ENCODE assay signal across 1 cellular context in the genomic region with DNA sequence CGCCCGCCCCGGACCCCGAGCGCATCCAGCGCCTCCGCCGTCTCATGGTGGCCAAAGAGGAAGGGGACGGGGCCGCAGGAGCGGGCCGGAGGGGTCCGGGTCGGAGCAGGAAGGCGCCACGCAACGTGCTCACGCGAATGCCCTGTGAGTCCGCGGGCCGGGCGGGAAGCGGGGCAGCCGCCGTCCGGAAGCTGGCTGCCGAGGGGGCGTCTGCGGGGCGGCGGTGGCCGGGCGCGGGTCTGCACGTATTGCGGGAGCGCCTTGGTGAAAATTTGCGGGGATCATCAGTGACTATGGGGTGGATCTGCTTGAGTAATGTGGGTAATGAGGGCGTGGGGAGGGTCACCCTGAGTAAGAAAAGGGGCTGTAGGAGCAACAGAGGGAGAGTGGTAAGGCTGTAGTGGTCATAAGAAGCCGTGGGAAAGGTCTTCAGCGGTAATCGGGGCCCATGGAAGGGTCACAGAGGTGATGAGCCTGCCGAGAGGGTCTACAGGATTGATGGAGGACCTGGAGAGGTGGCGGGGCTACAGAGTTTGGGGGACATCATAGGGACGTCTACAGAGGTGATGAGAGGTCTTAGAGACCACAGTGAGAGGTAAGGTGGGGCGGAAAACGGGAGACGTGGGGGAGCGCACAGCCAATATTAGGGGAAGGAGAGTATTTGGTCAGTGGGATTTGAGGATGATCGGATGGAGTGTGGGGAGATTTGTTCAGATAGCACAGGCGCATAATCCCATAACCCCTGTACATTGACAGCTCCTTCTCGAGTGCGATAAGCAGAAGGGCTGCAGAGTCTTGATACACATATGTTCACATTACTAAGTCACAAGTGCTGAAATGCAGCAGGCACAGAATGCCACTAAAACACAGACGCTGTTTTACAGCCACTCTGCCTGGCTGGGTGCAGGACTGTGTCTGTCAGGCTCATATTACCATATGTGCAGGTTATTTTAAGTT.
TF ChIP-seq lines count a peak whose summit lies in the region.

No MANE protein-coding gene starts in this region.

TF ChIP-seq in K562, 482 proteins besides CTCF, POLR2A, EP300 and RAD21 (continued from another document and continues in another):
- TF ChIP-seq MTF1 (CRISPR knock-in tag; IDR thresholded peaks at IDR 0.05; ENCODE audit: borderline replicate concordance) = no peak
- no peak for TF ChIP-seq SNRNP70 (optimal IDR thresholded peaks at IDR 0.05; ENCODE audit: low read depth, low read length)
- TF ChIP-seq RAD51 (IDR thresholded peaks at IDR 0.05; ENCODE audit: borderline replicate concordance, low read depth) = no peak
- no peak for TF ChIP-seq ELF1 (tag; IDR thresholded peaks at IDR 0.05)
- TF ChIP-seq TOE1 (IDR thresholded peaks at IDR 0.05; ENCODE audit: borderline replicate concordance) = 0 out of 2 replicates have a peak, but pooled peaks have one; percentile 18
- no peak for TF ChIP-seq TOE1 (CRISPR knock-in tag; IDR thresholded peaks at IDR 0.05; ENCODE audit: borderline replicate concordance, low read depth)
- TF ChIP-seq RFX5 (IDR thresholded peaks at IDR 0.05; ENCODE audit: low read depth, low read length) = no peak
- no peak for TF ChIP-seq SMARCC2 (IDR thresholded peaks at IDR 0.05; ENCODE audit: low read depth)
- TF ChIP-seq ZNF41 (CRISPR knock-in tag; conservative IDR thresholded peaks at IDR 0.05) = no peak
- TF ChIP-seq XRCC5 (IDR thresholded peaks at IDR 0.05; ENCODE audit: low read depth, low read length) = no peak
- 0 out of 2 replicates have a peak, but pooled peaks have one; percentile 11 for TF ChIP-seq EGR1 (conservative IDR thresholded peaks at IDR 0.05)
- TF ChIP-seq, protein P1, sequence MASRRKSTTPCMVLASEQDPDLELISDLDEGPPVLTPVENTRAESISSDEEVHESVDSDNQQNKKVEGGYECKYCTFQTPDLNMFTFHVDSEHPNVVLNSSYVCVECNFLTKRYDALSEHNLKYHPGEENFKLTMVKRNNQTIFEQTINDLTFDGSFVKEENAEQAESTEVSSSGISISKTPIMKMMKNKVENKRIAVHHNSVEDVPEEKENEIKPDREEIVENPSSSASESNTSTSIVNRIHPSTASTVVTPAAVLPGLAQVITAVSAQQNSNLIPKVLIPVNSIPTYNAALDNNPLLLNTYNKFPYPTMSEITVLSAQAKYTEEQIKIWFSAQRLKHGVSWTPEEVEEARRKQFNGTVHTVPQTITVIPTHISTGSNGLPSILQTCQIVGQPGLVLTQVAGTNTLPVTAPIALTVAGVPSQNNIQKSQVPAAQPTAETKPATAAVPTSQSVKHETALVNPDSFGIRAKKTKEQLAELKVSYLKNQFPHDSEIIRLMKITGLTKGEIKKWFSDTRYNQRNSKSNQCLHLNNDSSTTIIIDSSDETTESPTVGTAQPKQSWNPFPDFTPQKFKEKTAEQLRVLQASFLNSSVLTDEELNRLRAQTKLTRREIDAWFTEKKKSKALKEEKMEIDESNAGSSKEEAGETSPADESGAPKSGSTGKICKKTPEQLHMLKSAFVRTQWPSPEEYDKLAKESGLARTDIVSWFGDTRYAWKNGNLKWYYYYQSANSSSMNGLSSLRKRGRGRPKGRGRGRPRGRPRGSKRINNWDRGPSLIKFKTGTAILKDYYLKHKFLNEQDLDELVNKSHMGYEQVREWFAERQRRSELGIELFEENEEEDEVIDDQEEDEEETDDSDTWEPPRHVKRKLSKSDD (conservative IDR thresholded peaks at IDR 0.05; ENCODE audit: low read length) = no peak
- TF ChIP-seq, protein P2, sequence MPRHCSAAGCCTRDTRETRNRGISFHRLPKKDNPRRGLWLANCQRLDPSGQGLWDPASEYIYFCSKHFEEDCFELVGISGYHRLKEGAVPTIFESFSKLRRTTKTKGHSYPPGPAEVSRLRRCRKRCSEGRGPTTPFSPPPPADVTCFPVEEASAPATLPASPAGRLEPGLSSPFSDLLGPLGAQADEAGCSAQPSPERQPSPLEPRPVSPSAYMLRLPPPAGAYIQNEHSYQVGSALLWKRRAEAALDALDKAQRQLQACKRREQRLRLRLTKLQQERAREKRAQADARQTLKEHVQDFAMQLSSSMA (CRISPR knock-in tag; IDR thresholded peaks at IDR 0.05) = no peak
- TF ChIP-seq TEAD2 (tag; IDR thresholded peaks at IDR 0.05) = no peak
- no peak for TF ChIP-seq CBX8 (IDR thresholded peaks at IDR 0.05; ENCODE audit: borderline replicate concordance, extremely low read depth, low read depth, low read length, poor library complexity, severe bottlenecking)
- no peak for TF ChIP-seq FOXJ2 (tag; IDR thresholded peaks at IDR 0.05)
- TF ChIP-seq, protein P3, sequence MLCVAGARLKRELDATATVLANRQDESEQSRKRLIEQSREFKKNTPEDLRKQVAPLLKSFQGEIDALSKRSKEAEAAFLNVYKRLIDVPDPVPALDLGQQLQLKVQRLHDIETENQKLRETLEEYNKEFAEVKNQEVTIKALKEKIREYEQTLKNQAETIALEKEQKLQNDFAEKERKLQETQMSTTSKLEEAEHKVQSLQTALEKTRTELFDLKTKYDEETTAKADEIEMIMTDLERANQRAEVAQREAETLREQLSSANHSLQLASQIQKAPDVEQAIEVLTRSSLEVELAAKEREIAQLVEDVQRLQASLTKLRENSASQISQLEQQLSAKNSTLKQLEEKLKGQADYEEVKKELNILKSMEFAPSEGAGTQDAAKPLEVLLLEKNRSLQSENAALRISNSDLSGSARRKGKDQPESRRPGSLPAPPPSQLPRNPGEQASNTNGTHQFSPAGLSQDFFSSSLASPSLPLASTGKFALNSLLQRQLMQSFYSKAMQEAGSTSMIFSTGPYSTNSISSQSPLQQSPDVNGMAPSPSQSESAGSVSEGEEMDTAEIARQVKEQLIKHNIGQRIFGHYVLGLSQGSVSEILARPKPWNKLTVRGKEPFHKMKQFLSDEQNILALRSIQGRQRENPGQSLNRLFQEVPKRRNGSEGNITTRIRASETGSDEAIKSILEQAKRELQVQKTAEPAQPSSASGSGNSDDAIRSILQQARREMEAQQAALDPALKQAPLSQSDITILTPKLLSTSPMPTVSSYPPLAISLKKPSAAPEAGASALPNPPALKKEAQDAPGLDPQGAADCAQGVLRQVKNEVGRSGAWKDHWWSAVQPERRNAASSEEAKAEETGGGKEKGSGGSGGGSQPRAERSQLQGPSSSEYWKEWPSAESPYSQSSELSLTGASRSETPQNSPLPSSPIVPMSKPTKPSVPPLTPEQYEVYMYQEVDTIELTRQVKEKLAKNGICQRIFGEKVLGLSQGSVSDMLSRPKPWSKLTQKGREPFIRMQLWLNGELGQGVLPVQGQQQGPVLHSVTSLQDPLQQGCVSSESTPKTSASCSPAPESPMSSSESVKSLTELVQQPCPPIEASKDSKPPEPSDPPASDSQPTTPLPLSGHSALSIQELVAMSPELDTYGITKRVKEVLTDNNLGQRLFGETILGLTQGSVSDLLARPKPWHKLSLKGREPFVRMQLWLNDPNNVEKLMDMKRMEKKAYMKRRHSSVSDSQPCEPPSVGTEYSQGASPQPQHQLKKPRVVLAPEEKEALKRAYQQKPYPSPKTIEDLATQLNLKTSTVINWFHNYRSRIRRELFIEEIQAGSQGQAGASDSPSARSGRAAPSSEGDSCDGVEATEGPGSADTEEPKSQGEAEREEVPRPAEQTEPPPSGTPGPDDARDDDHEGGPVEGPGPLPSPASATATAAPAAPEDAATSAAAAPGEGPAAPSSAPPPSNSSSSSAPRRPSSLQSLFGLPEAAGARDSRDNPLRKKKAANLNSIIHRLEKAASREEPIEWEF (CRISPR knock-in tag; IDR thresholded peaks at IDR 0.05) = no peak
- TF ChIP-seq KDM4B (IDR thresholded peaks at IDR 0.05; ENCODE audit: borderline replicate concordance in 2 of 2, low read depth in 1 of 2) = no peak
- TF ChIP-seq ZNF384 (IDR thresholded peaks at IDR 0.05; ENCODE audit: low read depth, low read length) = no peak
- TF ChIP-seq, protein P4, sequence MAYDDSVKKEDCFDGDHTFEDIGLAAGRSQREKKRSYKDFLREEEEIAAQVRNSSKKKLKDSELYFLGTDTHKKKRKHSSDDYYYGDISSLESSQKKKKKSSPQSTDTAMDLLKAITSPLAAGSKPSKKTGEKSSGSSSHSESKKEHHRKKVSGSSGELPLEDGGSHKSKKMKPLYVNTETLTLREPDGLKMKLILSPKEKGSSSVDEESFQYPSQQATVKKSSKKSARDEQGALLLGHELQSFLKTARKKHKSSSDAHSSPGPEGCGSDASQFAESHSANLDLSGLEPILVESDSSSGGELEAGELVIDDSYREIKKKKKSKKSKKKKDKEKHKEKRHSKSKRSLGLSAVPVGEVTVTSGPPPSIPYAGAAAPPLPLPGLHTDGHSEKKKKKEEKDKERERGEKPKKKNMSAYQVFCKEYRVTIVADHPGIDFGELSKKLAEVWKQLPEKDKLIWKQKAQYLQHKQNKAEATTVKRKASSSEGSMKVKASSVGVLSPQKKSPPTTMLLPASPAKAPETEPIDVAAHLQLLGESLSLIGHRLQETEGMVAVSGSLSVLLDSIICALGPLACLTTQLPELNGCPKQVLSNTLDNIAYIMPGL (CRISPR knock-in tag; IDR thresholded peaks at IDR 0.05) = no peak
- no peak for TF ChIP-seq ZNF77 (CRISPR knock-in tag; IDR thresholded peaks at IDR 0.05)
- no peak for TF ChIP-seq SAFB (IDR thresholded peaks at IDR 0.05; ENCODE audit: borderline replicate concordance, low read depth, low read length)
- TF ChIP-seq SMC3 (conservative IDR thresholded peaks at IDR 0.05; ENCODE audit: insufficient read depth, low read depth, low read length) = no peak
- no peak for TF ChIP-seq ZNF174 (CRISPR knock-in tag; IDR thresholded peaks at IDR 0.05)
- TF ChIP-seq, protein P5, sequence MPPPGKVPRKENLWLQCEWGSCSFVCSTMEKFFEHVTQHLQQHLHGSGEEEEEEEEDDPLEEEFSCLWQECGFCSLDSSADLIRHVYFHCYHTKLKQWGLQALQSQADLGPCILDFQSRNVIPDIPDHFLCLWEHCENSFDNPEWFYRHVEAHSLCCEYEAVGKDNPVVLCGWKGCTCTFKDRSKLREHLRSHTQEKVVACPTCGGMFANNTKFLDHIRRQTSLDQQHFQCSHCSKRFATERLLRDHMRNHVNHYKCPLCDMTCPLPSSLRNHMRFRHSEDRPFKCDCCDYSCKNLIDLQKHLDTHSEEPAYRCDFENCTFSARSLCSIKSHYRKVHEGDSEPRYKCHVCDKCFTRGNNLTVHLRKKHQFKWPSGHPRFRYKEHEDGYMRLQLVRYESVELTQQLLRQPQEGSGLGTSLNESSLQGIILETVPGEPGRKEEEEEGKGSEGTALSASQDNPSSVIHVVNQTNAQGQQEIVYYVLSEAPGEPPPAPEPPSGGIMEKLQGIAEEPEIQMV (tag; conservative IDR thresholded peaks at IDR 0.05; ENCODE audit: low read depth) = no peak
- peak in 1 of 2 experiments; percentile 62; a peak in 2 of 4 replicates for TF ChIP-seq HDAC1 (IDR thresholded peaks at IDR 0.05)
- TF ChIP-seq TBP (optimal IDR thresholded peaks at IDR 0.05; ENCODE audit: low read depth, low read length) = no peak
- TF ChIP-seq OTX1 (CRISPR knock-in tag; IDR thresholded peaks at IDR 0.05) = no peak
- TF ChIP-seq, protein P6, sequence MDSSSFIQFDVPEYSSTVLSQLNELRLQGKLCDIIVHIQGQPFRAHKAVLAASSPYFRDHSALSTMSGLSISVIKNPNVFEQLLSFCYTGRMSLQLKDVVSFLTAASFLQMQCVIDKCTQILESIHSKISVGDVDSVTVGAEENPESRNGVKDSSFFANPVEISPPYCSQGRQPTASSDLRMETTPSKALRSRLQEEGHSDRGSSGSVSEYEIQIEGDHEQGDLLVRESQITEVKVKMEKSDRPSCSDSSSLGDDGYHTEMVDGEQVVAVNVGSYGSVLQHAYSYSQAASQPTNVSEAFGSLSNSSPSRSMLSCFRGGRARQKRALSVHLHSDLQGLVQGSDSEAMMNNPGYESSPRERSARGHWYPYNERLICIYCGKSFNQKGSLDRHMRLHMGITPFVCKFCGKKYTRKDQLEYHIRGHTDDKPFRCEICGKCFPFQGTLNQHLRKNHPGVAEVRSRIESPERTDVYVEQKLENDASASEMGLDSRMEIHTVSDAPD (CRISPR knock-in tag; IDR thresholded peaks at IDR 0.05) = no peak
- TF ChIP-seq, protein P7, sequence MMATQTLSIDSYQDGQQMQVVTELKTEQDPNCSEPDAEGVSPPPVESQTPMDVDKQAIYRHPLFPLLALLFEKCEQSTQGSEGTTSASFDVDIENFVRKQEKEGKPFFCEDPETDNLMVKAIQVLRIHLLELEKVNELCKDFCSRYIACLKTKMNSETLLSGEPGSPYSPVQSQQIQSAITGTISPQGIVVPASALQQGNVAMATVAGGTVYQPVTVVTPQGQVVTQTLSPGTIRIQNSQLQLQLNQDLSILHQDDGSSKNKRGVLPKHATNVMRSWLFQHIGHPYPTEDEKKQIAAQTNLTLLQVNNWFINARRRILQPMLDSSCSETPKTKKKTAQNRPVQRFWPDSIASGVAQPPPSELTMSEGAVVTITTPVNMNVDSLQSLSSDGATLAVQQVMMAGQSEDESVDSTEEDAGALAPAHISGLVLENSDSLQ (IDR thresholded peaks at IDR 0.05) = peak; percentile 26; the same call in 1 of the 2 replicates
- TF ChIP-seq NCOA4 (IDR thresholded peaks at IDR 0.05; ENCODE audit: partially characterized antibody) = no peak
- no peak for TF ChIP-seq LEF1 (IDR thresholded peaks at IDR 0.05)
- TF ChIP-seq KHSRP (IDR thresholded peaks at IDR 0.05) = no peak
- TF ChIP-seq CXXC5 (CRISPR knock-in tag; IDR thresholded peaks at IDR 0.05) = no peak; the same call in 1 of the 2 replicates
- TF ChIP-seq, protein P8, sequence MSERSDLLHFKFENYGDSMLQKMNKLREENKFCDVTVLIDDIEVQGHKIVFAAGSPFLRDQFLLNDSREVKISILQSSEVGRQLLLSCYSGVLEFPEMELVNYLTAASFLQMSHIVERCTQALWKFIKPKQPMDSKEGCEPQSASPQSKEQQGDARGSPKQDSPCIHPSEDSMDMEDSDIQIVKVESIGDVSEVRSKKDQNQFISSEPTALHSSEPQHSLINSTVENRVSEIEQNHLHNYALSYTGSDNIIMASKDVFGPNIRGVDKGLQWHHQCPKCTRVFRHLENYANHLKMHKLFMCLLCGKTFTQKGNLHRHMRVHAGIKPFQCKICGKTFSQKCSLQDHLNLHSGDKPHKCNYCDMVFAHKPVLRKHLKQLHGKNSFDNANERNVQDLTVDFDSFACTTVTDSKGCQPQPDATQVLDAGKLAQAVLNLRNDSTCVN (CRISPR knock-in tag; IDR thresholded peaks at IDR 0.05) = no peak
- TF ChIP-seq TAF1 (IDR thresholded peaks at IDR 0.05; ENCODE audit: control insufficient read depth, extremely low read depth, insufficient read depth, low read length, severe bottlenecking) = no peak
- TF ChIP-seq SRF (CRISPR knock-in tag; IDR thresholded peaks at IDR 0.05) = no peak
- TF ChIP-seq FOS (IDR thresholded peaks at IDR 0.05; ENCODE audit: extremely low read depth, insufficient read length) = no peak
- no peak for TF ChIP-seq DMBX1 (CRISPR knock-in tag; IDR thresholded peaks at IDR 0.05; ENCODE audit: borderline replicate concordance)
- TF ChIP-seq PHF8 (IDR thresholded peaks at IDR 0.05; ENCODE audit: borderline replicate concordance, low read length) = peak; percentile 20; the same call in 1 of the 2 replicates
- TF ChIP-seq, protein P9, sequence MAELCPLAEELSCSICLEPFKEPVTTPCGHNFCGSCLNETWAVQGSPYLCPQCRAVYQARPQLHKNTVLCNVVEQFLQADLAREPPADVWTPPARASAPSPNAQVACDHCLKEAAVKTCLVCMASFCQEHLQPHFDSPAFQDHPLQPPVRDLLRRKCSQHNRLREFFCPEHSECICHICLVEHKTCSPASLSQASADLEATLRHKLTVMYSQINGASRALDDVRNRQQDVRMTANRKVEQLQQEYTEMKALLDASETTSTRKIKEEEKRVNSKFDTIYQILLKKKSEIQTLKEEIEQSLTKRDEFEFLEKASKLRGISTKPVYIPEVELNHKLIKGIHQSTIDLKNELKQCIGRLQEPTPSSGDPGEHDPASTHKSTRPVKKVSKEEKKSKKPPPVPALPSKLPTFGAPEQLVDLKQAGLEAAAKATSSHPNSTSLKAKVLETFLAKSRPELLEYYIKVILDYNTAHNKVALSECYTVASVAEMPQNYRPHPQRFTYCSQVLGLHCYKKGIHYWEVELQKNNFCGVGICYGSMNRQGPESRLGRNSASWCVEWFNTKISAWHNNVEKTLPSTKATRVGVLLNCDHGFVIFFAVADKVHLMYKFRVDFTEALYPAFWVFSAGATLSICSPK (IDR thresholded peaks at IDR 0.05; ENCODE audit: borderline replicate concordance) = no peak
- TF ChIP-seq HOXB6 (CRISPR knock-in tag; IDR thresholded peaks at IDR 0.05; ENCODE audit: borderline replicate concordance) = no peak
- peak; percentile 75 for TF ChIP-seq NCOR1 (IDR thresholded peaks at IDR 0.05)
